In the genomic region with DNA sequence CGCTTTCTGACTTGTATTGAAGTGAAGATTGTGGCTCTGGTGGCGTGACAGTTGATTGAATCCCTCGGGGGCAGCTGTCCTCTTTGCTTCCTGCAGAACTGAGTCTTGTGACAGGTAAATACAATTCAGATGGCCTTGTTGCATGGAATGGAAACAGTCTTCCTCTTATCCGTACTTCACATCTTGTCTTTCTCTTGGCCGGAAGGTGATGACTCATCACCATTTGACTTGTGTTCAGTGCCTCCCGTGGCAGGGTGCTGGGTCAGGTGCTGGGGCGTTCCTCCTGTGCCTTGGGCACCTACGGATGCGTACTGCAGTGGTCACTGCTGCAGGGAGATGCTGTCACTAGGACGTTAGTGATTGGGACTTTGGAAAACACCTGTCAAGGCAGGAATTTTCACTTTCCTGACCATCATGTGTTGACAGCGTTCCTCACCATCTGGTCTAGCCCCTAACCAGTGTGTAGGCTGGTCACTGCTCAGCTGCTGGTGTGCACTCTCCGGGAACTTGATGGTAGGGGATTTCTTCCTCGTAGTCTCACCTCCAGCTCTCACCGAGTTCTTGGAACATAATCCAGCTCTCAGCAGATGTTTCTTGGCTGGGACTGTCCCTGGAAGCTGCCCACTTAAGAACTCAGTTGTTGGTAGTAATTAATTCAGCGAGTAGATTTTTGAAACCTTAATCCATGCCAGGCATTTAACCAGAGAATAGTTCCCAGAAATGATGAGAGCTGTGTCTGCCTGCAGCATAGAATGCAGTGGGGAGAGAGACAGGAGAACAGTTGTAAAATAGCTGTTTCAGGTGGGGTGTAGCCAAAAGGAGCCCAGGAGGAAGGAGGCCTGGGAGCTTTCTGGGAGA, we compare ENCODE assay signal across 1 cellular context.
TF ChIP-seq lines count a peak whose summit lies in the region.

No MANE protein-coding gene starts in this region.

TF ChIP-seq in endothelial cell of umbilical vein, 7 proteins besides CTCF, POLR2A, EP300 and RAD21 (continued from another document):
- TF ChIP-seq, protein P1, sequence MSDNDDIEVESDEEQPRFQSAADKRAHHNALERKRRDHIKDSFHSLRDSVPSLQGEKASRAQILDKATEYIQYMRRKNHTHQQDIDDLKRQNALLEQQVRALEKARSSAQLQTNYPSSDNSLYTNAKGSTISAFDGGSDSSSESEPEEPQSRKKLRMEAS (IDR thresholded peaks at IDR 0.05; ENCODE audit: insufficient read depth, insufficient read length): no peak
- peak; percentile 25 for TF ChIP-seq FOS (IDR thresholded peaks at IDR 0.05; ENCODE audit: borderline replicate concordance, insufficient read depth, low read length)
